In the genomic region with DNA sequence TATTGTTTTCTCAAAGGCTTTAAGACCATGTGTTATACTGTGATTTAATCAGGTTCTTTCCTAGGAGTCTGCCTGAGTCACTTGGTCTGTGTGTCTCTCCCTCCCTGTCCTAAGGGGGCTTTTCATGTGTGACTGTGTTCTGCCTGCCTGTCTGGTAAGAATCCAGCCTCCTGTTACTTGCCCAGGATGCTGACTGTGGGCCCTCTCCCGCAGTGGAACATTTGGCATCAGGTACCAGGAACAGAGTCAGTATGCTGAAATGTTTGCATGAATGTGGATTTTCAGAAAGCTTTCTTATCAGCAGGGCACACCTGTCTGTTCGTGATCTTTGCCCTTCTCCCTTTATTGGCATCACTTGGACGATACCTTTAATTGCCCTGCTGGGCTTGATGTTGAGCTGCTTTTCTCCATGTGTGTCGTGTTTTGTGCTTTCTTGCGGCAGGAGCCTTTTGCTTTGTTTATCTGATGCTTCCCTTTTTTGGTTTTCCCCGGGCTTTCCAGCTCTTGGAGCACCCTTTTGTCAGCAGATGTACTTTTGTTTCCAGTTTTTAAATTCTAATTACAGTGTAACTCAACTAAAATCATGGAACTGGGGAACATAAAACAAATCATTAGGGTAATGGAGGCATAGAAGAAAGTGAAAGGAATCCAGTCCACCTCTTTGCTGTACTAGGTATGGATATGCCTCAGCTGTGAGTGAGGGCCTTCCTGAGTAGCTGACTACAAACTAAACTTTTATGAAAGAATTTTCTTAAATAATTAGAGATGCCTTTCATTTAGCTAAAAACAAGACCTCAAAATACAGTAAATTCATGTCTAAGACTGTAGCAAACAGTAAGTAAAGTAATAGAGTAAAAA, we compare ENCODE assay signal across 8 cellular contexts.
DNase-seq lines count a peak whose midpoint lies in the region; ATAC-seq and TF ChIP-seq lines count a peak whose summit lies in the region.

No MANE protein-coding gene starts in this region.

- peaks cover 10% of the 10 kb centered on the region for H3K4me1 Mint-ChIP-seq in activated naive CD8-positive, alpha-beta T cell treated with anti-CD3 and anti-CD28 coated beads, Interleukin-2, amount 10 ng/mL, durations not matched to agents 7 days and 5 days

- DNase-seq in Right ventricle myocardium superior (no peak), cardiac septum (ENCODE audit: low spot score) (no peak), kidney tubule cell (ENCODE audit: low spot score) (peak; percentile 37), vagina (ENCODE audit: extremely low spot score in 2 of 2) (no peak), posterior vena cava (ENCODE audit: low spot score) (no peak)
- DNase-seq in activated naive CD8-positive, alpha-beta T cell treated with anti-CD3 and anti-CD28 coated beads, Interleukin-2, amount 10 ng/mL, durations not matched to agents 7 days and 5 days, result no peak

- no peaks in the 10 kb centered on the region for H3K27me3 Mint-ChIP-seq in activated naive CD8-positive, alpha-beta T cell treated with anti-CD3 and anti-CD28 coated beads, Interleukin-2, amount 10 ng/mL, durations not matched to agents 7 days and 5 days

- peak overlapping the region; percentile 33 for H3K27ac ChIP-seq in vagina

- no peak for TF ChIP-seq CTCF in vagina (IDR thresholded peaks at IDR 0.05)

- intact Hi-C loops in Right ventricle myocardium superior (cut with DNase I) (no loop called here), cardiac septum (cut with DNase I) (no loop called here), vagina (cut with DNase I) (no loop called here), posterior vena cava (cut with DNase I) (no loop called here)

- peak overlapping the region in 1 of 2 donors; percentile 23 for H3K4me3 ChIP-seq in vagina

- no peak for TF ChIP-seq POLR2A in vagina (IDR thresholded peaks at IDR 0.05)

- H3K9me3 ChIP-seq in vagina, result no peaks in the 10 kb centered on the region

- POLR2A ChIA-PET in activated naive CD8-positive, alpha-beta T cell treated with anti-CD3 and anti-CD28 coated beads, Interleukin-2, amount 10 ng/mL, durations not matched to agents 7 days and 5 days (lab: Charles Lee), result interaction anchor here (1.1 kb wide), 1 partner anchor 13 kb away, joined by 3 read pairs; no protein-coding TSS in a partner anchor

- ATAC-seq in Right ventricle myocardium superior (ENCODE audit: poor library complexity), result peak; percentile 41
- ATAC-seq in activated naive CD8-positive, alpha-beta T cell treated with anti-CD3 and anti-CD28 coated beads, Interleukin-2, amount 10 ng/mL, durations not matched to agents 7 days and 5 days (ENCODE audit: low read depth), result no peak
- no peak for ATAC-seq in GM21737 (IDR thresholded peaks at IDR 0.05; ENCODE audit: unreplicated experiment)
- no peak for ATAC-seq in GM19452 (IDR thresholded peaks at IDR 0.05; ENCODE audit: unreplicated experiment)

- H3K36me3 ChIP-seq in vagina, result no peaks in the 10 kb centered on the region

- peaks cover 13% of the 10 kb centered on the region for H3K36me3 Mint-ChIP-seq in activated naive CD8-positive, alpha-beta T cell treated with anti-CD3 and anti-CD28 coated beads, Interleukin-2, amount 10 ng/mL, durations not matched to agents 7 days and 5 days

- H3K9me3 Mint-ChIP-seq in activated naive CD8-positive, alpha-beta T cell treated with anti-CD3 and anti-CD28 coated beads, Interleukin-2, amount 10 ng/mL, durations not matched to agents 7 days and 5 days, result peaks cover 2% of the 10 kb centered on the region

- no peaks in the 10 kb centered on the region for H3K27me3 ChIP-seq in vagina

- no peak overlapping the region for H3K4me3 Mint-ChIP-seq in activated naive CD8-positive, alpha-beta T cell treated with anti-CD3 and anti-CD28 coated beads, Interleukin-2, amount 10 ng/mL, durations not matched to agents 7 days and 5 days

- H3K4me1 ChIP-seq in vagina, result peaks cover 17% of the 10 kb centered on the region

- peak overlapping the region; percentile 10 for H3K27ac Mint-ChIP-seq in activated naive CD8-positive, alpha-beta T cell treated with anti-CD3 and anti-CD28 coated beads, Interleukin-2, amount 10 ng/mL, durations not matched to agents 7 days and 5 days
